ENCODE assay signal across 11 cellular contexts in genomic region chr13:36965767-36966166, GRCh38. TPM values are rescaled to one million over a fixed set of nuclear protein-coding genes. Genes with fewer than 3 reads are reported as not detected.
DNase-seq lines count a peak whose midpoint lies in the region; ATAC-seq and TF ChIP-seq lines count a peak whose summit lies in the region.
"Had no signal": no experiment of that assay in that cellular context is flagged by ENCODE, and none has a peak within 500 bp of the region (broad histone marks: within the 10 kb centered on the region; RNA-seq: fewer than 3 reads in every experiment).

No MANE protein-coding gene starts in this region.

- no peaks in the 10 kb centered on the region for H3K9me3 Mint-ChIP-seq in activated T-cell treated with anti-CD3 and anti-CD28 coated beads, Interleukin-2, amount 50 U/mL, for 72 hours
- H3K9me3 Mint-ChIP-seq: nephron had no signal

- no peak overlapping the region for H3K4me2 ChIP-seq in fibroblast of lung (ENCODE audit: extremely low read depth, insufficient read depth, low read length)

- no peak for TF ChIP-seq EP300 in stomach (IDR thresholded peaks at IDR 0.05)

- 54 to 82% (median 66%) methylated on average over 2 of the region's 2 CpGs for WGBS in stomach, 5 donors

- H3K27me3 ChIP-seq in fibroblast of lung (ENCODE audit: control insufficient read depth, insufficient read depth, low read length) (no peaks in the 10 kb centered on the region), stomach (no peaks in the 10 kb centered on the region)

- no peak overlapping the region for H3K9ac ChIP-seq in fibroblast of lung (ENCODE audit: insufficient read depth, low read length)

- no peaks in the 10 kb centered on the region for H3K9me3 ChIP-seq in fibroblast of lung (ENCODE audit: control insufficient read depth, insufficient read depth, low read depth, low read length)
- no peaks in the 10 kb centered on the region for H3K9me3 ChIP-seq in stomach

- intact Hi-C loops in stomach (cut with DNase I; ENCODE audit: low total_unique reads), result no loop called here

- no peak for TF ChIP-seq POLR2A in stomach (IDR thresholded peaks at IDR 0.05)

- TF ChIP-seq CTCF in fibroblast of lung (conservative IDR thresholded peaks at IDR 0.05 in 1 of 2, IDR thresholded peaks at IDR 0.05 in 1 of 2; ENCODE audit: low read depth in 1 of 2, low read length in 2 of 2), result no peak
- no peak for TF ChIP-seq CTCF in stomach (IDR thresholded peaks at IDR 0.05)

- H3K27ac Mint-ChIP-seq in activated T-cell treated with anti-CD3 and anti-CD28 coated beads, Interleukin-2, amount 50 U/mL, for 72 hours, result peak overlapping the region; percentile 9
- H3K27ac Mint-ChIP-seq: nephron had no signal

- H3K27ac ChIP-seq in fibroblast of lung (ENCODE audit: insufficient read depth, low read length) (peak overlapping the region; percentile 17), stomach (no peak overlapping the region)
- H3K27ac ChIP-seq: C4-2B had no signal

- no peak overlapping the region for H3K4me3 Mint-ChIP-seq in activated T-cell treated with anti-CD3 and anti-CD28 coated beads, Interleukin-2, amount 50 U/mL, for 72 hours
- H3K4me3 Mint-ChIP-seq: nephron had no signal

- H3K4me3 ChIP-seq in fibroblast of lung (replicated peaks in 1 of 4; ENCODE audit: control extremely low read depth in 1 of 4, insufficient read depth in 1 of 4, low read depth in 3 of 4, low read length in 4 of 4) (no peak overlapping the region), stomach (no peak overlapping the region)

- no peaks in the 10 kb centered on the region for H4K20me1 ChIP-seq in fibroblast of lung (ENCODE audit: control insufficient read depth, extremely low read depth, insufficient read depth, low read length)

- no peaks in the 10 kb centered on the region for H3K27me3 Mint-ChIP-seq in activated T-cell treated with anti-CD3 and anti-CD28 coated beads, Interleukin-2, amount 50 U/mL, for 72 hours (ENCODE audit: low read depth)

- H3K36me3 Mint-ChIP-seq in activated T-cell treated with anti-CD3 and anti-CD28 coated beads, Interleukin-2, amount 50 U/mL, for 72 hours (ENCODE audit: insufficient read depth in 2 of 2), result peaks cover 9 to 25% of the 10 kb centered on the region in 2 donors

- peaks cover 4% of the 10 kb centered on the region for H3K4me1 ChIP-seq in fibroblast of lung (ENCODE audit: control insufficient read depth, extremely low read depth, insufficient read depth, low read length)
- H3K4me1 ChIP-seq in stomach, result no peaks in the 10 kb centered on the region

- H3K36me3 ChIP-seq in fibroblast of lung (ENCODE audit: control insufficient read depth, insufficient read depth, low read length) (peaks cover 5% of the 10 kb centered on the region), stomach (peaks cover 18 to 95% (median 92%) of the 10 kb centered on the region in 4 donors)

- peak in 1 of 2 donors; percentile 42 for ATAC-seq in activated T-cell treated with anti-CD3 and anti-CD28 coated beads, Interleukin-2, amount 50 U/mL, for 72 hours (replicated peaks in 1 of 2)

- H2AFZ ChIP-seq in fibroblast of lung (ENCODE audit: low read length), result no peak overlapping the region

- no peaks in the 10 kb centered on the region for H3K79me2 ChIP-seq in fibroblast of lung (ENCODE audit: control insufficient read depth, insufficient read depth, low read length)

- H3K4me1 Mint-ChIP-seq in activated T-cell treated with anti-CD3 and anti-CD28 coated beads, Interleukin-2, amount 50 U/mL, for 72 hours (ENCODE audit: low read depth), result peaks cover 6% of the 10 kb centered on the region
- H3K4me1 Mint-ChIP-seq: nephron had no signal

- no peak for DNase-seq in activated T-cell treated with anti-CD3 and anti-CD28 coated beads, Interleukin-2, amount 50 U/mL, for 72 hours
- no peak for DNase-seq in activated T-cell treated with anti-CD3 and anti-CD28 coated beads, Interleukin-2, amount 50 U/mL, for 1 hour
- DNase-seq in RPMI7951 (ENCODE audit: low read depth) (peak; percentile 48), fibroblast of lung (ENCODE audit: low read depth in 2 of 2) (peak; percentile 46 to 85), smooth muscle cell of the brain vasculature (ENCODE audit: low read depth, low spot score) (peak; percentile 23), NCI-H146 treated with DMSO at 0.1 percent for 48 hours (lab: John Stamatoyannopoulos, UW; ENCODE audit: unreplicated experiment) (no peak), NCI-H774 (lab: John Stamatoyannopoulos, UW) (no peak), stomach (no peak)
- DNase-seq: NCI-H1092 had no signal

RNA-seq across cellular contexts. Expression of gene ALG5, which starts 33.4 kb away (rescaled TPM):
- 10 to 100 TPM; 31.7 to 38.3 TPM for total RNA-seq in activated T-cell treated with anti-CD3 and anti-CD28 coated beads, Interleukin-2, amount 50 U/mL, for 72 hours
- 33.8 and 34.0 TPM in 2 replicates for total RNA-seq in RPMI7951 (2014; rRNA removed; shearing (Covaris generic))
- total RNA-seq in fibroblast of lung (30.3 and 34.8 TPM in 2 replicates), stomach (10 to 100 TPM in 3 of 5 donors, 1 to 10 TPM in 2; 1.2 to 61.1 (median 13.6) TPM)
- polyA plus RNA-seq in fibroblast of lung (44.1 and 49.6 TPM in 2 replicates), stomach (10 to 100 TPM; 35.5 to 43.2 (median 37.5) TPM)
- polyA plus RNA-seq in fibroblast of lung (2012), result 32.3 and 33.1 TPM in 2 replicates
- polyA minus RNA-seq in fibroblast of lung (ENCODE audit: low replicate concordance), result 0.55 and 3.6 TPM in 2 replicates

RNA-seq across cellular contexts. Expression of gene EXOSC8, which starts 34.8 kb away (rescaled TPM):
- 100 to 1,000 TPM; 220 to 268 TPM for total RNA-seq in activated T-cell treated with anti-CD3 and anti-CD28 coated beads, Interleukin-2, amount 50 U/mL, for 72 hours
- 83.1 and 89.0 TPM in 2 replicates for total RNA-seq in RPMI7951 (2014; rRNA removed; shearing (Covaris generic))
- total RNA-seq in fibroblast of lung, result 30.6 and 32.9 TPM in 2 replicates
- polyA plus RNA-seq in fibroblast of lung, result 35.0 and 54.2 TPM in 2 replicates
- 29.1 and 46.6 TPM in 2 replicates for polyA plus RNA-seq in fibroblast of lung (2012)
- polyA minus RNA-seq in fibroblast of lung (ENCODE audit: low replicate concordance), result 4.9 and 11.1 TPM in 2 replicates
- total RNA-seq in stomach, result 10 to 100 TPM; 15.6 to 42.8 (median 21.7) TPM
- polyA plus RNA-seq in stomach, result 10 to 100 TPM; 28.8 to 45.1 (median 39.1) TPM

RNA-seq across cellular contexts. Expression of gene SMAD9, which starts 45.7 kb away (rescaled TPM):
- total RNA-seq in activated T-cell treated with anti-CD3 and anti-CD28 coated beads, Interleukin-2, amount 50 U/mL, for 72 hours, result not detected
- total RNA-seq in RPMI7951 (2014; rRNA removed; shearing (Covaris generic)), result 0.12 TPM in 1 of 2 replicates, not detected in the other
- total RNA-seq in fibroblast of lung, result 2.6 and 4.8 TPM in 2 replicates
- 3.5 TPM in 2 replicates for polyA plus RNA-seq in fibroblast of lung
- polyA plus RNA-seq in fibroblast of lung (2012), result 2.5 and 2.6 TPM in 2 replicates
- polyA minus RNA-seq in fibroblast of lung (ENCODE audit: low replicate concordance), result 2.6 and 3.7 TPM in 2 replicates
- total RNA-seq in stomach, result 10 to 100 TPM in 4 of 5 donors, 1 to 10 TPM in 1; 4.7 to 21.5 (median 11.6) TPM
- polyA plus RNA-seq in stomach, result 1 to 10 TPM; 1.6 to 5.0 (median 4.2) TPM

Comparison
In these comparisons a context has a peak if more than half of its experiments do, and no peak if none do; other contexts are left out.
1. DNase-seq: peak in RPMI7951 (single experiment), fibroblast of lung (2 of 2) and smooth muscle cell of the brain vasculature (single experiment); none in activated T-cell treated with anti-CD3 and anti-CD28 coated beads, Interleukin-2, amount 50 U/mL, for 72 hours (0 of 2), activated T-cell treated with anti-CD3 and anti-CD28 coated beads, Interleukin-2, amount 50 U/mL, for 1 hour (single experiment), NCI-H146 treated with DMSO at 0.1 percent for 48 hours (single experiment), NCI-H774 (single experiment) and stomach (single experiment).